13 cellular contexts compared by ENCODE assay signal in genomic region chr3:195186041-195186709, GRCh38.
DNase-seq lines count a peak whose midpoint lies in the region; ATAC-seq, FAIRE-seq and TF ChIP-seq lines count a peak whose summit lies in the region.
"Had no signal": no experiment of that assay in that cellular context is flagged by ENCODE, and none has a peak within 500 bp of the region (broad histone marks: within the 10 kb centered on the region; RNA-seq: fewer than 3 reads in every experiment).

No MANE protein-coding gene starts in this region.

- H3K27ac Mint-ChIP-seq in CD4-positive, CD25-positive, alpha-beta regulatory T cell: peak overlapping the region; percentile 74 to 90 (median 89)
- peak overlapping the region; percentile 10; the same call in 1 of the 2 replicates for H3K27ac Mint-ChIP-seq in GM23338
- peak overlapping the region; percentile 87 for H3K27ac Mint-ChIP-seq in astrocyte (ENCODE audit: unreplicated experiment)
- peak overlapping the region; percentile 70 for H3K27ac Mint-ChIP-seq in nephron progenitor cell

- H3K79me2 ChIP-seq in GM23338 (replicated peaks; ENCODE audit: insufficient read depth): peaks cover 76% of the 10 kb centered on the region
- H3K79me2 ChIP-seq in astrocyte (ENCODE audit: insufficient read depth, low read length): peaks cover 25% of the 10 kb centered on the region

- peaks cover 23 to 63% (median 52%) of the 10 kb centered on the region in 4 donors for H3K4me1 Mint-ChIP-seq in CD4-positive, CD25-positive, alpha-beta regulatory T cell
- H3K4me1 Mint-ChIP-seq in GM23338 (peaks cover 65% of the 10 kb centered on the region), astrocyte (ENCODE audit: low read depth, unreplicated experiment) (peaks cover 61% of the 10 kb centered on the region), nephron progenitor cell (peaks cover 72% of the 10 kb centered on the region)

- no peaks in the 10 kb centered on the region for H3K27me3 ChIP-seq in CD4-positive, CD25-positive, alpha-beta regulatory T cell (ENCODE audit: control insufficient read depth, insufficient read depth, low read length)
- H3K27me3 ChIP-seq in GM23338 (ENCODE audit: insufficient read depth): no peaks in the 10 kb centered on the region
- no peaks in the 10 kb centered on the region for H3K27me3 ChIP-seq in astrocyte (ENCODE audit: insufficient read depth, low read length)

- H3K4me3 Mint-ChIP-seq in CD4-positive, CD25-positive, alpha-beta regulatory T cell: peak overlapping the region; percentile 34 to 77 (median 44)
- H3K4me3 Mint-ChIP-seq in GM23338 (no peak overlapping the region), astrocyte (ENCODE audit: unreplicated experiment) (no peak overlapping the region), nephron progenitor cell (no peak overlapping the region)

- DNase-seq in CD4-positive, CD25-positive, alpha-beta regulatory T cell: peak in 1 of 3 donors; percentile 32
- no peak for DNase-seq in GM23338 (ENCODE audit: low spot score)
- no peak for DNase-seq in astrocyte (ENCODE audit: low read depth)
- DNase-seq in nephron progenitor cell: no peak
- no peak for DNase-seq in NCI-H510A treated with DMSO at 0.1 percent for 48 hours (lab: John Stamatoyannopoulos, UW)
- no peak for DNase-seq in NAMALWA (ENCODE audit: low spot score)
- no peak for DNase-seq in NCI-H774 (lab: John Stamatoyannopoulos, UW)
- no peak for DNase-seq in NCI-H2171 (lab: John Stamatoyannopoulos, UW)
- DNase-seq: activated naive CD4-positive, alpha-beta T cell; foreskin melanocyte; NCI-H748 treated with DMSO at 0.1 percent for 48 hours; WERI-Rb-1 had no signal

- peak overlapping the region; percentile 19 for H3K4me3 ChIP-seq in CD4-positive, CD25-positive, alpha-beta regulatory T cell (ENCODE audit: low read depth, low read length)
- H3K4me3 ChIP-seq in GM23338 (no peak overlapping the region), astrocyte (ENCODE audit: insufficient read depth, low read depth, low read length) (no peak overlapping the region)

- H3K36me3 Mint-ChIP-seq in CD4-positive, CD25-positive, alpha-beta regulatory T cell: peaks cover under 1% of the 10 kb centered on the region
- peaks cover 3% of the 10 kb centered on the region for H3K36me3 Mint-ChIP-seq in GM23338 (ENCODE audit: low read depth)
- peaks cover 3% of the 10 kb centered on the region for H3K36me3 Mint-ChIP-seq in astrocyte (ENCODE audit: low read depth, unreplicated experiment)
- peaks cover 19% of the 10 kb centered on the region for H3K36me3 Mint-ChIP-seq in nephron progenitor cell (ENCODE audit: low read depth)

- H4K20me1 ChIP-seq in GM23338 (replicated peaks; ENCODE audit: insufficient read depth) (no peaks in the 10 kb centered on the region; the same call in 1 of the 2 replicates), astrocyte (ENCODE audit: insufficient read depth, low read length) (no peaks in the 10 kb centered on the region)

- H3K36me3 ChIP-seq in CD4-positive, CD25-positive, alpha-beta regulatory T cell (ENCODE audit: control insufficient read depth, insufficient read depth, low read length): no peaks in the 10 kb centered on the region
- H3K36me3 ChIP-seq in GM23338 (ENCODE audit: insufficient read depth): peaks cover 2% of the 10 kb centered on the region; the same call in 1 of the 2 replicates
- H3K36me3 ChIP-seq in astrocyte (ENCODE audit: insufficient read depth, low read length): no peaks in the 10 kb centered on the region
- H3K36me3 ChIP-seq: WERI-Rb-1 had no signal

- peaks cover 0 to 4% (median 2%) of the 10 kb centered on the region in 7 donors for H3K9me3 Mint-ChIP-seq in CD4-positive, CD25-positive, alpha-beta regulatory T cell
- H3K9me3 Mint-ChIP-seq in GM23338 (peaks cover 3% of the 10 kb centered on the region), astrocyte (ENCODE audit: unreplicated experiment) (no peaks in the 10 kb centered on the region), nephron progenitor cell (peaks cover 16% of the 10 kb centered on the region)

- no peak for ATAC-seq in CD4-positive, CD25-positive, alpha-beta regulatory T cell (ENCODE audit: low read depth in 2 of 2)
- no peak for ATAC-seq in GM23338

- no peak for FAIRE-seq in astrocyte (lab: Jason Lieb, UNC)
- FAIRE-seq: HTR-8/SVneo had no signal

- H3K9ac ChIP-seq in astrocyte (ENCODE audit: low read length): no peak overlapping the region

- H3K4me2 ChIP-seq in GM23338 (no peak overlapping the region), astrocyte (ENCODE audit: low read length) (no peak overlapping the region)

- no peaks in the 10 kb centered on the region for H3K27me3 Mint-ChIP-seq in CD4-positive, CD25-positive, alpha-beta regulatory T cell
- peaks cover 9% of the 10 kb centered on the region for H3K27me3 Mint-ChIP-seq in GM23338 (ENCODE audit: insufficient read depth, low read depth, poor library complexity)
- no peaks in the 10 kb centered on the region for H3K27me3 Mint-ChIP-seq in astrocyte (ENCODE audit: low read depth, unreplicated experiment)
- peaks cover 3% of the 10 kb centered on the region for H3K27me3 Mint-ChIP-seq in nephron progenitor cell (ENCODE audit: low read depth, poor library complexity)

- H3K9me3 ChIP-seq in CD4-positive, CD25-positive, alpha-beta regulatory T cell (ENCODE audit: control insufficient read depth in 2 of 2, low read length in 2 of 2): peaks cover 0 to 4% of the 10 kb centered on the region in 2 experiments
- no peaks in the 10 kb centered on the region for H3K9me3 ChIP-seq in astrocyte (ENCODE audit: insufficient read depth, low read depth, low read length)

- H3K27ac ChIP-seq in CD4-positive, CD25-positive, alpha-beta regulatory T cell (ENCODE audit: insufficient read depth, low read length, poor library complexity, severe bottlenecking): peak overlapping the region; percentile 29
- H3K27ac ChIP-seq in GM23338 (ENCODE audit: low read depth) (no peak overlapping the region), astrocyte (ENCODE audit: low read depth, low read length) (no peak overlapping the region)
- H3K27ac ChIP-seq: WERI-Rb-1 had no signal

- TF ChIP-seq CTCF in GM23338 (conservative IDR thresholded peaks at IDR 0.05; ENCODE audit: low read depth in 2 of 2) (no peak), astrocyte (IDR thresholded peaks at IDR 0.05; ENCODE audit: insufficient read depth, low read depth, low read length) (no peak), nephron progenitor cell (IDR thresholded peaks at IDR 0.05) (no peak)

- no peaks in the 10 kb centered on the region for H3F3A ChIP-seq in GM23338 (replicated peaks; ENCODE audit: low read depth)

- H3K9me2 ChIP-seq in GM23338 (ENCODE audit: insufficient read depth): no peaks in the 10 kb centered on the region

- H3K4me1 ChIP-seq in CD4-positive, CD25-positive, alpha-beta regulatory T cell (ENCODE audit: control insufficient read depth, insufficient read depth, low read length, poor library complexity, severe bottlenecking): peaks cover 54% of the 10 kb centered on the region
- peaks cover 33% of the 10 kb centered on the region for H3K4me1 ChIP-seq in GM23338 (ENCODE audit: insufficient read depth)
- H3K4me1 ChIP-seq in astrocyte (ENCODE audit: insufficient read depth, low read length): peaks cover 37% of the 10 kb centered on the region

- no peak overlapping the region for H2AFZ ChIP-seq in GM23338
- H2AFZ ChIP-seq in astrocyte (ENCODE audit: low read depth, low read length): no peak overlapping the region

Comparison
In these comparisons a context has a peak if more than half of its experiments do, and no peak if none do; other contexts are left out.
1. H3K27ac Mint-ChIP-seq: peak in every context shown above with its lines; median percentile 89 in CD4-positive, CD25-positive, alpha-beta regulatory T cell; 87 in astrocyte; 70 in nephron progenitor cell; 10 in GM23338.
2. H3K4me3 Mint-ChIP-seq: peak in CD4-positive, CD25-positive, alpha-beta regulatory T cell (4 of 4); none in GM23338 (single experiment), astrocyte (single experiment) and nephron progenitor cell (single experiment).